ENCODE assay signal across 20 cellular contexts in genomic region chr2:127185093-127185492, GRCh38. TPM values are rescaled to one million over a fixed set of nuclear protein-coding genes. Genes with fewer than 3 reads are reported as not detected.
DNase-seq lines count a peak whose midpoint lies in the region; ATAC-seq and TF ChIP-seq lines count a peak whose summit lies in the region.
"Had no signal": no experiment of that assay in that cellular context is flagged by ENCODE, and none has a peak within 500 bp of the region (broad histone marks: within the 10 kb centered on the region; RNA-seq: fewer than 3 reads in every experiment).

No MANE protein-coding gene starts in this region.

- no peak overlapping the region for H3K27ac Mint-ChIP-seq in activated CD4-positive, alpha-beta T cell treated with anti-CD3 and anti-CD28 coated beads for 36 hours
- no peak overlapping the region for H3K27ac Mint-ChIP-seq in activated CD8-positive, alpha-beta T cell treated with anti-CD3 and anti-CD28 coated beads, Interleukin-2, amount 10 ng/mL, durations not matched to agents 7 days and 5 days
- peak overlapping the region in 1 of 9 donors; percentile 23 for H3K27ac Mint-ChIP-seq in naive thymus-derived CD4-positive, alpha-beta T cell
- no peak overlapping the region for H3K27ac Mint-ChIP-seq in natural killer cell

- no peak for TF ChIP-seq POLR2A in esophagus squamous epithelium (IDR thresholded peaks at IDR 0.05)

- CTCF ChIA-PET in activated CD4-positive, alpha-beta T cell treated with anti-CD3 and anti-CD28 coated beads for 36 hours (lab: Charles Lee): interaction anchor here (1.4 to 2.6 kb wide), 3 partner anchors 13 to 24 kb away, joined by 3 to 5 read pairs (median 5); no protein-coding TSS in a partner anchor
- CTCF ChIA-PET in activated CD8-positive, alpha-beta T cell treated with anti-CD3 and anti-CD28 coated beads, Interleukin-2, amount 10 ng/mL, durations not matched to agents 7 days and 5 days (lab: Charles Lee): interaction anchor here (1.2 kb wide), 1 partner anchor 12 kb away, joined by 4 read pairs; no protein-coding TSS in a partner anchor
- CTCF ChIA-PET in naive thymus-derived CD4-positive, alpha-beta T cell (lab: Charles Lee): no interaction called here

- H3K4me3 Mint-ChIP-seq in activated CD4-positive, alpha-beta T cell treated with anti-CD3 and anti-CD28 coated beads for 36 hours: no peak overlapping the region
- no peak overlapping the region for H3K4me3 Mint-ChIP-seq in activated CD8-positive, alpha-beta T cell treated with anti-CD3 and anti-CD28 coated beads, Interleukin-2, amount 10 ng/mL, durations not matched to agents 7 days and 5 days
- no peak overlapping the region for H3K4me3 Mint-ChIP-seq in naive thymus-derived CD4-positive, alpha-beta T cell
- H3K4me3 Mint-ChIP-seq in natural killer cell: no peak overlapping the region
- H3K4me3 Mint-ChIP-seq: CD4-positive, alpha-beta memory T cell had no signal

- no peak overlapping the region for H3K27ac ChIP-seq in naive thymus-derived CD4-positive, alpha-beta T cell (ENCODE audit: low read depth, low read length)
- no peak overlapping the region for H3K27ac ChIP-seq in esophagus squamous epithelium
- H3K27ac ChIP-seq: 22Rv1, right atrium auricular region, RWPE1, thyroid gland had no signal

- POLR2A ChIA-PET in activated CD4-positive, alpha-beta T cell treated with anti-CD3 and anti-CD28 coated beads for 36 hours (lab: Charles Lee): no interaction called here
- POLR2A ChIA-PET in activated CD8-positive, alpha-beta T cell treated with anti-CD3 and anti-CD28 coated beads, Interleukin-2, amount 10 ng/mL, durations not matched to agents 7 days and 5 days (lab: Charles Lee): no interaction called here
- POLR2A ChIA-PET in naive thymus-derived CD4-positive, alpha-beta T cell (lab: Charles Lee): no interaction called here

- peak; percentile 46 for DNase-seq in activated CD4-positive, alpha-beta T cell treated with anti-CD3 and anti-CD28 coated beads for 36 hours
- DNase-seq in activated CD4-positive, alpha-beta T cell treated with anti-CD3 and anti-CD28 coated beads for 4 hours: no peak
- DNase-seq in activated CD8-positive, alpha-beta T cell treated with anti-CD3 and anti-CD28 coated beads, Interleukin-2, amount 10 ng/mL, durations not matched to agents 7 days and 5 days: peak; percentile 25
- DNase-seq in naive thymus-derived CD4-positive, alpha-beta T cell: no peak
- DNase-seq in natural killer cell (no peak), esophagus squamous epithelium (lab: John Stamatoyannopoulos, UW) (no peak)
- DNase-seq: CD4-positive, alpha-beta memory T cell; cortex of kidney; mesenchymal stem cell; NCI-H1092; NCI-H2171 treated with DMSO at 0.1 percent for 48 hours; stimulated activated CD8-positive, alpha-beta memory T cell treated with anti-CD3 and anti-CD28 coated beads, Interleukin-4, amount 100 ng/mL, for 48 hours; T-helper 1 cell; thyroid gland had no signal

- H3K36me3 Mint-ChIP-seq in activated CD4-positive, alpha-beta T cell treated with anti-CD3 and anti-CD28 coated beads for 36 hours (ENCODE audit: low read depth): no peaks in the 10 kb centered on the region
- H3K36me3 Mint-ChIP-seq in activated CD8-positive, alpha-beta T cell treated with anti-CD3 and anti-CD28 coated beads, Interleukin-2, amount 10 ng/mL, durations not matched to agents 7 days and 5 days (ENCODE audit: low read depth): no peaks in the 10 kb centered on the region
- H3K36me3 Mint-ChIP-seq in naive thymus-derived CD4-positive, alpha-beta T cell: peaks cover 0 to 9% (median 0%) of the 10 kb centered on the region in 5 donors
- H3K36me3 Mint-ChIP-seq in natural killer cell: peaks cover 7% of the 10 kb centered on the region
- H3K36me3 Mint-ChIP-seq: CD4-positive, alpha-beta memory T cell had no signal

- H3K27me3 ChIP-seq in naive thymus-derived CD4-positive, alpha-beta T cell (ENCODE audit: control insufficient read depth in 2 of 2, insufficient read depth in 2 of 2, low read length in 2 of 2): no peaks in the 10 kb centered on the region
- H3K27me3 ChIP-seq in esophagus squamous epithelium: no peaks in the 10 kb centered on the region
- H3K27me3 ChIP-seq: right atrium auricular region, thyroid gland had no signal

- no peak overlapping the region for H3K4me3 ChIP-seq in naive thymus-derived CD4-positive, alpha-beta T cell (ENCODE audit: low read length)
- no peak overlapping the region for H3K4me3 ChIP-seq in esophagus squamous epithelium
- H3K4me3 ChIP-seq: HAP-1, right atrium auricular region, thyroid gland had no signal

- H3K27me3 Mint-ChIP-seq in activated CD4-positive, alpha-beta T cell treated with anti-CD3 and anti-CD28 coated beads for 36 hours: peaks cover 12% of the 10 kb centered on the region
- peaks cover 25% of the 10 kb centered on the region for H3K27me3 Mint-ChIP-seq in activated CD8-positive, alpha-beta T cell treated with anti-CD3 and anti-CD28 coated beads, Interleukin-2, amount 10 ng/mL, durations not matched to agents 7 days and 5 days (ENCODE audit: low read depth)
- peaks cover 14 to 35% (median 22%) of the 10 kb centered on the region in 5 donors for H3K27me3 Mint-ChIP-seq in naive thymus-derived CD4-positive, alpha-beta T cell
- H3K27me3 Mint-ChIP-seq in natural killer cell (ENCODE audit: low read depth in 2 of 2): peaks cover 18 to 26% of the 10 kb centered on the region in 2 donors

- peaks cover 5% of the 10 kb centered on the region for H3K4me1 Mint-ChIP-seq in activated CD4-positive, alpha-beta T cell treated with anti-CD3 and anti-CD28 coated beads for 36 hours
- H3K4me1 Mint-ChIP-seq in activated CD8-positive, alpha-beta T cell treated with anti-CD3 and anti-CD28 coated beads, Interleukin-2, amount 10 ng/mL, durations not matched to agents 7 days and 5 days (ENCODE audit: low read depth): peaks cover 9% of the 10 kb centered on the region
- H3K4me1 Mint-ChIP-seq in naive thymus-derived CD4-positive, alpha-beta T cell: peaks cover 4 to 9% (median 6%) of the 10 kb centered on the region in 7 donors
- H3K4me1 Mint-ChIP-seq in natural killer cell: peaks cover 0 to 5% of the 10 kb centered on the region in 2 donors

- ATAC-seq in activated CD4-positive, alpha-beta T cell treated with anti-CD3 and anti-CD28 coated beads for 36 hours: no peak
- ATAC-seq in activated CD8-positive, alpha-beta T cell treated with anti-CD3 and anti-CD28 coated beads, Interleukin-2, amount 10 ng/mL, durations not matched to agents 7 days and 5 days: no peak
- ATAC-seq in naive thymus-derived CD4-positive, alpha-beta T cell: peak; percentile 38
- ATAC-seq in GM18868 (IDR thresholded peaks at IDR 0.05; ENCODE audit: unreplicated experiment) (no peak), natural killer cell (no peak)

- intact Hi-C loops in activated CD4-positive, alpha-beta T cell treated with anti-CD3 and anti-CD28 coated beads for 36 hours (cut with DNase I, micrococcal nuclease): no loop called here
- intact Hi-C loops in naive thymus-derived CD4-positive, alpha-beta T cell (cut with micrococcal nuclease): no loop called here
- intact Hi-C loops in natural killer cell (cut with micrococcal nuclease) (no loop called here), esophagus squamous epithelium (cut with DNase I) (no loop called here)

- H3K36me3 ChIP-seq in naive thymus-derived CD4-positive, alpha-beta T cell (ENCODE audit: control insufficient read depth in 2 of 3, insufficient read depth in 3 of 3, low read length in 3 of 3): no peaks in the 10 kb centered on the region
- H3K36me3 ChIP-seq in esophagus squamous epithelium: no peaks in the 10 kb centered on the region
- H3K36me3 ChIP-seq: HAP-1, right atrium auricular region, thyroid gland had no signal

- H3K4me1 ChIP-seq in naive thymus-derived CD4-positive, alpha-beta T cell (ENCODE audit: control insufficient read depth in 2 of 2, insufficient read depth in 2 of 2, low read length in 2 of 2): no peaks in the 10 kb centered on the region
- no peaks in the 10 kb centered on the region for H3K4me1 ChIP-seq in esophagus squamous epithelium
- H3K4me1 ChIP-seq: HAP-1, right atrium auricular region, thyroid gland had no signal

- peak; percentile 25; the same call in 1 of the 3 replicates for TF ChIP-seq CTCF in GM12872 (IDR thresholded peaks at IDR 0.05; ENCODE audit: insufficient read depth, low read depth, low read length)
- TF ChIP-seq CTCF in natural killer cell (IDR thresholded peaks at IDR 0.05): no peak
- TF ChIP-seq CTCF in esophagus squamous epithelium (IDR thresholded peaks at IDR 0.05): no peak

- no peaks in the 10 kb centered on the region for H3K9me3 ChIP-seq in naive thymus-derived CD4-positive, alpha-beta T cell (ENCODE audit: control insufficient read depth in 2 of 3, low read length in 3 of 3)
- no peaks in the 10 kb centered on the region for H3K9me3 ChIP-seq in esophagus squamous epithelium
- H3K9me3 ChIP-seq: HAP-1, thyroid gland had no signal

- peaks cover 8% of the 10 kb centered on the region for H3K9me3 Mint-ChIP-seq in activated CD4-positive, alpha-beta T cell treated with anti-CD3 and anti-CD28 coated beads for 36 hours (ENCODE audit: low read depth)
- H3K9me3 Mint-ChIP-seq in activated CD8-positive, alpha-beta T cell treated with anti-CD3 and anti-CD28 coated beads, Interleukin-2, amount 10 ng/mL, durations not matched to agents 7 days and 5 days (ENCODE audit: insufficient read depth): no peaks in the 10 kb centered on the region
- peaks cover 0 to 19% (median 7%) of the 10 kb centered on the region in 11 donors for H3K9me3 Mint-ChIP-seq in naive thymus-derived CD4-positive, alpha-beta T cell
- H3K9me3 Mint-ChIP-seq in natural killer cell: peaks cover 0 to 4% of the 10 kb centered on the region in 2 donors

- WGBS in esophagus squamous epithelium, 2 donors: 66 to 80% methylated on average over 9 of the region's 9 CpGs

RNA-seq across cellular contexts. Expression of gene CYP27C1, which starts 35.0 kb away (rescaled TPM):
- total RNA-seq in activated CD4-positive, alpha-beta T cell treated with anti-CD3 and anti-CD28 coated beads for 36 hours: not detected
- total RNA-seq in activated CD8-positive, alpha-beta T cell treated with anti-CD3 and anti-CD28 coated beads, Interleukin-2, amount 10 ng/mL, durations not matched to agents 7 days and 5 days: not detected
- not detected for total RNA-seq in naive thymus-derived CD4-positive, alpha-beta T cell
- not detected for polyA plus RNA-seq in naive thymus-derived CD4-positive, alpha-beta T cell
- not detected for total RNA-seq in natural killer cell
- 1 to 10 TPM in 3 of 4 donors, under 1 TPM in 1; 0.95 to 4.6 (median 1.6) TPM for total RNA-seq in esophagus squamous epithelium
- total RNA-seq: CD4-positive, alpha-beta memory T cell had no signal
- polyA plus RNA-seq: CD4-positive, alpha-beta memory T cell had no signal

Comparison
In these comparisons a context has a peak if more than half of its experiments do, and no peak if none do; other contexts are left out.
1. DNase-seq: peak in activated CD4-positive, alpha-beta T cell treated with anti-CD3 and anti-CD28 coated beads for 36 hours (single experiment) and activated CD8-positive, alpha-beta T cell treated with anti-CD3 and anti-CD28 coated beads, Interleukin-2, amount 10 ng/mL, durations not matched to agents 7 days and 5 days (single experiment); none in activated CD4-positive, alpha-beta T cell treated with anti-CD3 and anti-CD28 coated beads for 4 hours (0 of 2), naive thymus-derived CD4-positive, alpha-beta T cell (0 of 9), natural killer cell (single experiment) and esophagus squamous epithelium (single experiment).